1 cellular context compared by ENCODE assay signal in genomic region chr10:49160814-49161213, GRCh38.
A peak's percentile ranks its signal among the peaks of the same experiment; 100 is the strongest.
TF ChIP-seq lines count a peak whose summit lies in the region.

No MANE protein-coding gene starts in this region.

TF ChIP-seq in K562, 482 proteins besides CTCF, POLR2A, EP300 and RAD21:
- TF ChIP-seq ATF4 (CRISPR knock-in tag; IDR thresholded peaks at IDR 0.05) (no peak), WHSC1 (IDR thresholded peaks at IDR 0.05; ENCODE audit: low read length) (peak; percentile 58)
